1 cellular context compared by ENCODE assay signal in the genomic region with DNA sequence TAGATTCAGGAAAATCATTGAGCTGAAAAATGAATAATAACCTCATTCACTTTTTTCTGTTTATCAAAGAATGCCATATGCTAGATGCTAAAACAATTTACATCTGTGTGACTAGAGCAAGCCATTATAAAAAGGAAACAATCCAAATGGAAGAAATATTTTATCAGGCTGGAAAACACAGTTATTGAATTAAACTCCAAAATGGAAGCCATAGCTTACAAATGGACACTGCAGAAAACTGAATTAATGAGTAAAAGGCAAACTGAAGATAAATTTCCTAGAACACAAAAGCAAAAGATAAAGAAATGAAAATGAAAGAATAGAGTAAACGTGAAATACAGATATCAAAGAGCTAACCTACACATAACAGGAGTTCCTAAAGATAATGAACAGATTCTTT.
TF ChIP-seq lines count a peak whose summit lies in the region.

No MANE protein-coding gene starts in this region.

TF ChIP-seq in WTC11, 78 proteins besides CTCF, POLR2A, EP300 and RAD21 (continued from another document):
- TF ChIP-seq SMAD3 (CRISPR knock-in tag; IDR thresholded peaks at IDR 0.05; ENCODE audit: borderline replicate concordance) = no peak
- TF ChIP-seq ZNF121 (CRISPR knock-in tag; IDR thresholded peaks at IDR 0.05) = no peak
- TF ChIP-seq, protein P1, sequence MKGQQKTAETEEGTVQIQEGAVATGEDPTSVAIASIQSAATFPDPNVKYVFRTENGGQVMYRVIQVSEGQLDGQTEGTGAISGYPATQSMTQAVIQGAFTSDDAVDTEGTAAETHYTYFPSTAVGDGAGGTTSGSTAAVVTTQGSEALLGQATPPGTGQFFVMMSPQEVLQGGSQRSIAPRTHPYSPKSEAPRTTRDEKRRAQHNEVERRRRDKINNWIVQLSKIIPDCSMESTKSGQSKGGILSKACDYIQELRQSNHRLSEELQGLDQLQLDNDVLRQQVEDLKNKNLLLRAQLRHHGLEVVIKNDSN (CRISPR knock-in tag; IDR thresholded peaks at IDR 0.05) = no peak
- TF ChIP-seq ZNF219 (CRISPR knock-in tag; IDR thresholded peaks at IDR 0.05; ENCODE audit: borderline replicate concordance) = no peak
TF ChIP-seq in WTC11: peak in this region for 0.
